13 cellular contexts compared by ENCODE assay signal in genomic region chr10:124249812-124250432, GRCh38.
DNase-seq lines count a peak whose midpoint lies in the region; ATAC-seq and TF ChIP-seq lines count a peak whose summit lies in the region.
"Had no signal": no experiment of that assay in that cellular context is flagged by ENCODE, and none has a peak within 500 bp of the region (broad histone marks: within the 10 kb centered on the region; RNA-seq: fewer than 3 reads in every experiment).

No MANE protein-coding gene starts in this region.

- no peaks in the 10 kb centered on the region for H3K9me2 ChIP-seq in GM23248 (ENCODE audit: insufficient read depth)

- no peak overlapping the region for H2AFZ ChIP-seq in GM23248

- no peak overlapping the region for H3K4me2 ChIP-seq in GM23248 (ENCODE audit: unreplicated experiment)

- in situ Hi-C loops in GM23248 (cut with MboI), result no loop called here

- H3K27me3 ChIP-seq in lower lobe of right lung (ENCODE audit: low read depth) (no peaks in the 10 kb centered on the region), GM23248 (replicated peaks; ENCODE audit: insufficient read depth) (no peaks in the 10 kb centered on the region), left lung (no peaks in the 10 kb centered on the region)
- H3K27me3 ChIP-seq: esophagus squamous epithelium had no signal

- CTCF ChIA-PET in WTC11 (lab: Charles Lee), result interaction anchor here (0.6 to 4.7 kb wide), 7 partner anchors 9 to 276 kb away, joined by 3 to 26 read pairs (median 3); no protein-coding TSS in a partner anchor

- no peaks in the 10 kb centered on the region for H4K20me1 ChIP-seq in GM23248 (ENCODE audit: insufficient read depth)

- intact Hi-C loops in lower lobe of right lung (cut with DNase I), result no loop called here
- intact Hi-C loops in left lung (cut with DNase I), result no loop called here

- H3K4me3 Mint-ChIP-seq in HFFc6 (no peak overlapping the region), WTC11 (no peak overlapping the region), nephron progenitor cell (no peak overlapping the region)

- H3K4me1 ChIP-seq in lower lobe of right lung, result peaks cover 5% of the 10 kb centered on the region
- no peaks in the 10 kb centered on the region for H3K4me1 ChIP-seq in GM23248 (ENCODE audit: insufficient read depth)
- peaks cover 0 to 24% of the 10 kb centered on the region in 2 donors for H3K4me1 ChIP-seq in left lung

- no peaks in the 10 kb centered on the region for H3K9me3 ChIP-seq in lower lobe of right lung
- no peaks in the 10 kb centered on the region for H3K9me3 ChIP-seq in GM23248 (ENCODE audit: low read depth)
- H3K9me3 ChIP-seq in left lung, result no peaks in the 10 kb centered on the region
- H3K9me3 ChIP-seq: esophagus squamous epithelium had no signal

- no peaks in the 10 kb centered on the region for H3K36me3 ChIP-seq in lower lobe of right lung
- no peaks in the 10 kb centered on the region for H3K36me3 ChIP-seq in GM23248 (ENCODE audit: low read depth)
- no peaks in the 10 kb centered on the region for H3K36me3 ChIP-seq in left lung
- H3K36me3 ChIP-seq: esophagus squamous epithelium had no signal

- H3K27me3 Mint-ChIP-seq in HFFc6 (ENCODE audit: insufficient read depth), result peaks cover 14% of the 10 kb centered on the region; the same call in 1 of the 2 replicates
- H3K27me3 Mint-ChIP-seq in WTC11 (ENCODE audit: low read depth), result no peaks in the 10 kb centered on the region; the same call in 1 of the 2 replicates
- peaks cover 38% of the 10 kb centered on the region for H3K27me3 Mint-ChIP-seq in nephron progenitor cell (ENCODE audit: low read depth, poor library complexity)

- H3F3A ChIP-seq in GM23248 (ENCODE audit: insufficient read depth), result no peaks in the 10 kb centered on the region

- POLR2A ChIA-PET in WTC11 (lab: Charles Lee), result no interaction called here

- H3K9me3 Mint-ChIP-seq in HFFc6, result peaks cover 9% of the 10 kb centered on the region; the same call in 1 of the 2 replicates
- H3K9me3 Mint-ChIP-seq in WTC11, result peaks cover 14% of the 10 kb centered on the region
- peaks cover 6% of the 10 kb centered on the region for H3K9me3 Mint-ChIP-seq in nephron progenitor cell

- H3K79me2 ChIP-seq in GM23248 (ENCODE audit: insufficient read depth), result no peaks in the 10 kb centered on the region

- H3K27ac ChIP-seq in lower lobe of right lung, result no peak overlapping the region
- H3K27ac ChIP-seq in GM23248, result no peak overlapping the region
- H3K27ac ChIP-seq in left lung, result no peak overlapping the region
- H3K27ac ChIP-seq: esophagus squamous epithelium had no signal

- 26 to 27% methylated on average over 8 of the region's 8 CpGs for WGBS in GM23248 (ENCODE audit: low coverage in 1 of 2, low lambda C conversion rate in 2 of 2, missing lambda C conversion rate in 2 of 2), 2 experiments

- DNase-seq in CD1c-positive myeloid dendritic cell (ENCODE audit: extremely low spot score) (peak; percentile 18), HFFc6 (no peak), WTC11 (ENCODE audit: low spot score) (no peak), lower lobe of right lung (peak; percentile 13), GM23248 (no peak), nephron progenitor cell (no peak), left lung (no peak)
- DNase-seq in stimulated activated CD4-positive, alpha-beta T cell treated with anti-CD3 and anti-CD28 coated beads, Interleukin-2, amount 100 ng/mL, for 48 hours, result no peak
- DNase-seq: activated CD8-positive, alpha-beta memory T cell treated with anti-CD3 and anti-CD28 coated beads, Interleukin-2, amount 50 U/mL, for 4 hours; anterior cingulate cortex; esophagus squamous epithelium; stimulated activated naive B cell treated with anti-CD40 and anti-IgM and Interleukin-4, amounts not matched to agents 10 μg/mL and 1 μg/mL and 100 μg/mL, for 72 hours had no signal

- no peaks in the 10 kb centered on the region for H3K36me3 Mint-ChIP-seq in HFFc6 (ENCODE audit: low read depth)
- H3K36me3 Mint-ChIP-seq in WTC11, result no peaks in the 10 kb centered on the region
- H3K36me3 Mint-ChIP-seq in nephron progenitor cell (ENCODE audit: low read depth), result no peaks in the 10 kb centered on the region
- H3K36me3 Mint-ChIP-seq: IgD-negative memory B cell had no signal

- ATAC-seq in WTC11 (peak; percentile 62; the same call in 1 of the 2 replicates), lower lobe of right lung (no peak), left lung (no peak)

- H3K9ac ChIP-seq in GM23248, result no peak overlapping the region

- TF ChIP-seq CTCF in HFFc6 (IDR thresholded peaks at IDR 0.05) (peak; percentile 58; the same call in 1 of the 2 replicates), WTC11 (IDR thresholded peaks at IDR 0.05) (peak; percentile 60), lower lobe of right lung (IDR thresholded peaks at IDR 0.05) (no peak), nephron progenitor cell (IDR thresholded peaks at IDR 0.05) (no peak), left lung (IDR thresholded peaks at IDR 0.05) (no peak)

- H3K27ac Mint-ChIP-seq in HFFc6 (no peak overlapping the region), WTC11 (no peak overlapping the region), nephron progenitor cell (no peak overlapping the region)
- H3K27ac Mint-ChIP-seq: IgD-negative memory B cell; stimulated activated naive B cell treated with anti-CD40 and anti-IgM and Interleukin-4, amounts not matched to agents 10 μg/mL and 1 μg/mL and 100 μg/mL, for 72 hours had no signal

- no peak overlapping the region for H3K4me3 ChIP-seq in lower lobe of right lung
- no peak overlapping the region for H3K4me3 ChIP-seq in GM23248
- H3K4me3 ChIP-seq in left lung, result no peak overlapping the region
- H3K4me3 ChIP-seq: esophagus squamous epithelium had no signal

- H3K4me1 Mint-ChIP-seq in HFFc6 (ENCODE audit: low read depth) (no peaks in the 10 kb centered on the region), WTC11 (no peaks in the 10 kb centered on the region), nephron progenitor cell (peaks cover 7% of the 10 kb centered on the region)

TF ChIP-seq in WTC11, 78 proteins besides CTCF, POLR2A, EP300 and RAD21:
- TF ChIP-seq, protein P1, sequence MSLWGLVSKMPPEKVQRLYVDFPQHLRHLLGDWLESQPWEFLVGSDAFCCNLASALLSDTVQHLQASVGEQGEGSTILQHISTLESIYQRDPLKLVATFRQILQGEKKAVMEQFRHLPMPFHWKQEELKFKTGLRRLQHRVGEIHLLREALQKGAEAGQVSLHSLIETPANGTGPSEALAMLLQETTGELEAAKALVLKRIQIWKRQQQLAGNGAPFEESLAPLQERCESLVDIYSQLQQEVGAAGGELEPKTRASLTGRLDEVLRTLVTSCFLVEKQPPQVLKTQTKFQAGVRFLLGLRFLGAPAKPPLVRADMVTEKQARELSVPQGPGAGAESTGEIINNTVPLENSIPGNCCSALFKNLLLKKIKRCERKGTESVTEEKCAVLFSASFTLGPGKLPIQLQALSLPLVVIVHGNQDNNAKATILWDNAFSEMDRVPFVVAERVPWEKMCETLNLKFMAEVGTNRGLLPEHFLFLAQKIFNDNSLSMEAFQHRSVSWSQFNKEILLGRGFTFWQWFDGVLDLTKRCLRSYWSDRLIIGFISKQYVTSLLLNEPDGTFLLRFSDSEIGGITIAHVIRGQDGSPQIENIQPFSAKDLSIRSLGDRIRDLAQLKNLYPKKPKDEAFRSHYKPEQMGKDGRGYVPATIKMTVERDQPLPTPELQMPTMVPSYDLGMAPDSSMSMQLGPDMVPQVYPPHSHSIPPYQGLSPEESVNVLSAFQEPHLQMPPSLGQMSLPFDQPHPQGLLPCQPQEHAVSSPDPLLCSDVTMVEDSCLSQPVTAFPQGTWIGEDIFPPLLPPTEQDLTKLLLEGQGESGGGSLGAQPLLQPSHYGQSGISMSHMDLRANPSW (CRISPR knock-in tag; conservative IDR thresholded peaks at IDR 0.05; ENCODE audit: low read depth), result no peak
- no peak for TF ChIP-seq SOX15 (CRISPR knock-in tag; IDR thresholded peaks at IDR 0.05)
- no peak for TF ChIP-seq CBFB (CRISPR knock-in tag; IDR thresholded peaks at IDR 0.05; ENCODE audit: low read depth)
- no peak for TF ChIP-seq ZNF138 (CRISPR knock-in tag; conservative IDR thresholded peaks at IDR 0.05)
- TF ChIP-seq RORB (CRISPR knock-in tag; IDR thresholded peaks at IDR 0.05), result no peak
- TF ChIP-seq KAT7 (CRISPR knock-in tag; IDR thresholded peaks at IDR 0.05; ENCODE audit: borderline replicate concordance), result no peak
- no peak for TF ChIP-seq ZNF263 (CRISPR knock-in tag; IDR thresholded peaks at IDR 0.05; ENCODE audit: low read depth)
TF ChIP-seq in WTC11: peak in this region for 0.

Comparison
In these comparisons a context has a peak if more than half of its experiments do, and no peak if none do; other contexts are left out.
1. DNase-seq: peak in CD1c-positive myeloid dendritic cell (single experiment) and lower lobe of right lung (single experiment); none in HFFc6 (single experiment), WTC11 (single experiment), GM23248 (single experiment), nephron progenitor cell (single experiment), left lung (0 of 2) and stimulated activated CD4-positive, alpha-beta T cell treated with anti-CD3 and anti-CD28 coated beads, Interleukin-2, amount 100 ng/mL, for 48 hours (0 of 2).
2. CTCF ChIP-seq: peak in HFFc6 (single experiment) and WTC11 (single experiment); none in lower lobe of right lung (single experiment), nephron progenitor cell (single experiment) and left lung (0 of 2).